8 cellular contexts compared by ENCODE assay signal in the genomic region with DNA sequence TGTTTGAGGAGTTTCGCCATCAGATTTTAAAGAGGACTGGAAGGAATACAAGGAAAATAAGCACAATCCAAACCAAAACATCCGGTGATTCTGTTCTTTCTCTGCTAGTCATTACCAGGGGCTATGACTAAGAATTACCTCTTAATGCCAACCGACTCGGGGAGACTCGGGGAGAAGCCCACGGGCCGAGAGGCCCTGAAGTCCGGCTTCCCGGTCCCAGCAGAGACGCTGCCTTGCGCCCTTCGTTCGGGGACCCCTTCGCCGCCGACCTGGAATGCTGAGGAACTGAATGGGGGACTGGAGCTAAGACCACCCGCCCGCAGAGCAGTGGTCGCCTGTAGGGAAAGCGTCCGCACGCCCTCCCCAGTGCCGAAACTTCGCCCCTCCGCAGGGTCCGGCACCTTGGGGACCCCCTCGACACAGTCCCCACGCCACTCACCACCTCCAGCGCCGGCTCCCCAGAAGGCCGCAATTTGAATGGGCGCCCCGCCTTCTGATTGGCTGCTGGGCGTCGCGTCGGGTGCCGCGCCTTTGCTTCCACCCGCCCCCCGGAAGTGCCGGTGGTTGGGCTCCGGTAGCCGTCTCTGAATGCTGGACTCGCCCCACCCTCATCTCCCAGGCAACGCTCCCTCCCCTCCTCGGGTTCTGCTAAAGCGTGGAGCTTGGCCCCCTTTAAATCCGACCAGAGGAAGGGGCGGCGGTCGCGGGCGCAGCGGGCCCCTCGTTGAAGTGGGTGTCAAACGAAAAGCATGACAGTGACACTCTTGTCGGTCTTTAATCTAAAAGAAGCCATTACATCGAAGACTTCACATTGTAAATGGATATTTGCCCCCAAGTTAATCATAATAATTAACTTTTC.
DNase-seq lines count a peak whose midpoint lies in the region; ATAC-seq and TF ChIP-seq lines count a peak whose summit lies in the region.

A gene with protein sequence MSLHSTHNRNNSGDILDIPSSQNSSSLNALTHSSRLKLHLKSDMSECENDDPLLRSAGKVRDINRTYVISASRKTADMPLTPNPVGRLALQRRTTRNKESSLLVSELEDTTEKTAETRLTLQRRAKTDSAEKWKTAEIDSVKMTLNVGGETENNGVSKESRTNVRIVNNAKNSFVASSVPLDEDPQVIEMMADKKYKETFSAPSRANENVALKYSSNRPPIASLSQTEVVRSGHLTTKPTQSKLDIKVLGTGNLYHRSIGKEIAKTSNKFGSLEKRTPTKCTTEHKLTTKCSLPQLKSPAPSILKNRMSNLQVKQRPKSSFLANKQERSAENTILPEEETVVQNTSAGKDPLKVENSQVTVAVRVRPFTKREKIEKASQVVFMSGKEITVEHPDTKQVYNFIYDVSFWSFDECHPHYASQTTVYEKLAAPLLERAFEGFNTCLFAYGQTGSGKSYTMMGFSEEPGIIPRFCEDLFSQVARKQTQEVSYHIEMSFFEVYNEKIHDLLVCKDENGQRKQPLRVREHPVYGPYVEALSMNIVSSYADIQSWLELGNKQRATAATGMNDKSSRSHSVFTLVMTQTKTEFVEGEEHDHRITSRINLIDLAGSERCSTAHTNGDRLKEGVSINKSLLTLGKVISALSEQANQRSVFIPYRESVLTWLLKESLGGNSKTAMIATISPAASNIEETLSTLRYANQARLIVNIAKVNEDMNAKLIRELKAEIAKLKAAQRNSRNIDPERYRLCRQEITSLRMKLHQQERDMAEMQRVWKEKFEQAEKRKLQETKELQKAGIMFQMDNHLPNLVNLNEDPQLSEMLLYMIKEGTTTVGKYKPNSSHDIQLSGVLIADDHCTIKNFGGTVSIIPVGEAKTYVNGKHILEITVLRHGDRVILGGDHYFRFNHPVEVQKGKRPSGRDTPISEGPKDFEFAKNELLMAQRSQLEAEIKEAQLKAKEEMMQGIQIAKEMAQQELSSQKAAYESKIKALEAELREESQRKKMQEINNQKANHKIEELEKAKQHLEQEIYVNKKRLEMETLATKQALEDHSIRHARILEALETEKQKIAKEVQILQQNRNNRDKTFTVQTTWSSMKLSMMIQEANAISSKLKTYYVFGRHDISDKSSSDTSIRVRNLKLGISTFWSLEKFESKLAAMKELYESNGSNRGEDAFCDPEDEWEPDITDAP (N-terminal part only) (minus strand): TSS at position 479 of the 859 bp plus-strand sequence. CDS start 2,028 bp downstream, outside the sequence.

- ATAC-seq in GM19023 (IDR thresholded peaks at IDR 0.05; ENCODE audit: unreplicated experiment) (peak; percentile 98), HG03196 (IDR thresholded peaks at IDR 0.05; ENCODE audit: unreplicated experiment) (peak; percentile 88)

- H3K4me3 ChIP-seq in AG09309 (ENCODE audit: control insufficient read depth, low read depth, low read length) (peak within 1 kb of the TSS; percentile 70), WI38 (ENCODE audit: low read depth, low read length) (peak within 1 kb of the TSS; percentile 89)

- no peak for DNase-seq in AG09309 (ENCODE audit: low read depth)
- DNase-seq in NCI-H226 = peak; percentile 88
- peak; percentile 17 to 94 (median 77) for DNase-seq in caudate nucleus (lab: John Stamatoyannopoulos, UW)
- peak; percentile 97 for DNase-seq in islet precursor cell
- DNase-seq in stimulated activated CD4-positive, alpha-beta T cell treated with anti-CD3 and anti-CD28 coated beads, Interleukin-15, amount 100 ng/mL, for 1 hour (ENCODE audit: low read depth in 1 of 2, low spot score in 1 of 2) = peak; percentile 78 to 83

- TF ChIP-seq CTCF in AG09309 (IDR thresholded peaks at IDR 0.05; ENCODE audit: control insufficient read depth, insufficient read depth, low read depth, low read length, missing control alignments) (no peak), WI38 (IDR thresholded peaks at IDR 0.05; ENCODE audit: low read depth, low read length) (no peak)

- no peak within 1 kb of the TSS for H3K27ac ChIP-seq in caudate nucleus (ENCODE audit: low read depth, low read length)
